In genomic region chr2:218260742-218261423, GRCh38 we compare ENCODE assay signal across 9 cellular contexts. TPM values are rescaled to one million over a fixed set of nuclear protein-coding genes. Genes with fewer than 3 reads are reported as not detected.
DNase-seq lines count a peak whose midpoint lies in the region; ATAC-seq and TF ChIP-seq lines count a peak whose summit lies in the region.
"Had no signal": no experiment of that assay in that cellular context is flagged by ENCODE, and none has a peak within 500 bp of the region (broad histone marks: within the 10 kb centered on the region; RNA-seq: fewer than 3 reads in every experiment).

Gene GPBAR1, plus strand, starts transcription at chr2:218261015. Its CDS starts 1,710 bp downstream, at chr2:218262725.

- peaks cover 8% of the 10 kb centered on the region for H3K36me3 Mint-ChIP-seq in activated naive CD8-positive, alpha-beta T cell treated with anti-CD3 and anti-CD28 coated beads for 36 hours

- no peak for ATAC-seq in esophagus mucosa

- peak within 1 kb of the TSS; percentile 13 for H3K27ac Mint-ChIP-seq in activated naive CD8-positive, alpha-beta T cell treated with anti-CD3 and anti-CD28 coated beads for 36 hours

- peak in 1 of 2 donors; percentile 27 for TF ChIP-seq RAD21 in liver (IDR thresholded peaks at IDR 0.05)

- peaks cover 26% of the 10 kb centered on the region for H3K4me1 Mint-ChIP-seq in activated naive CD8-positive, alpha-beta T cell treated with anti-CD3 and anti-CD28 coated beads for 36 hours

- no peak within 1 kb of the TSS for H3K4me3 Mint-ChIP-seq in activated naive CD8-positive, alpha-beta T cell treated with anti-CD3 and anti-CD28 coated beads for 36 hours

- no peaks in the 10 kb centered on the region for H3K27me3 Mint-ChIP-seq in activated naive CD8-positive, alpha-beta T cell treated with anti-CD3 and anti-CD28 coated beads for 36 hours

- WGBS in liver = 73% methylated on average over 10 of the region's 10 CpGs

- H3K9me3 ChIP-seq in liver (ENCODE audit: control insufficient read depth in 4 of 4, low read length in 3 of 4) (no peaks in the 10 kb centered on the region), stomach smooth muscle (ENCODE audit: control insufficient read depth in 2 of 2, low read length in 2 of 2) (no peaks in the 10 kb centered on the region)

- peaks cover 1 to 27% (median 14%) of the 10 kb centered on the region in 4 donors for H3K4me1 ChIP-seq in liver (ENCODE audit: control insufficient read depth in 4 of 4, insufficient read depth in 4 of 4, low read length in 3 of 4)
- H3K4me1 ChIP-seq in stomach smooth muscle (ENCODE audit: control insufficient read depth, insufficient read depth, low read length) = peaks cover 70% of the 10 kb centered on the region

- H3K27me3 ChIP-seq in liver (ENCODE audit: control insufficient read depth in 4 of 4, insufficient read depth in 4 of 4, low read length in 3 of 4) (no peaks in the 10 kb centered on the region), stomach smooth muscle (ENCODE audit: control insufficient read depth in 1 of 2, insufficient read depth in 2 of 2, low read length in 2 of 2) (no peaks in the 10 kb centered on the region)

- H3K4me3 ChIP-seq in liver (ENCODE audit: low read depth in 1 of 3, low read length in 3 of 3) (no peak within 1 kb of the TSS), stomach smooth muscle (ENCODE audit: low read length in 2 of 2) (peak within 1 kb of the TSS; percentile 36 to 61)

- H3K9ac ChIP-seq in liver (ENCODE audit: low read depth in 1 of 2, low read length in 2 of 2) = no peak within 1 kb of the TSS
- peak within 1 kb of the TSS; percentile 59 to 68 for H3K9ac ChIP-seq in stomach smooth muscle (ENCODE audit: low read length in 2 of 2)

- H3K9me3 Mint-ChIP-seq in activated naive CD8-positive, alpha-beta T cell treated with anti-CD3 and anti-CD28 coated beads for 36 hours = no peaks in the 10 kb centered on the region

- peak; percentile 49 for DNase-seq in DMS 273 (lab: John Stamatoyannopoulos, UW; ENCODE audit: unreplicated experiment)
- DNase-seq in DMS 273 treated with DMSO at 0.1 percent for 48 hours (lab: John Stamatoyannopoulos, UW) = no peak
- DNase-seq in activated naive CD8-positive, alpha-beta T cell treated with anti-CD3 and anti-CD28 coated beads for 36 hours = no peak
- no peak for DNase-seq in NK-92 (lab: John Stamatoyannopoulos, UW; ENCODE audit: unreplicated experiment)
- no peak for DNase-seq in NCI-H1694 treated with DMSO at 0.1 percent for 48 hours (lab: John Stamatoyannopoulos, UW)

- H3K27ac ChIP-seq in liver (ENCODE audit: low read depth in 1 of 2, low read length in 2 of 2) = peak within 1 kb of the TSS; percentile 26 to 59
- H3K27ac ChIP-seq in stomach smooth muscle (ENCODE audit: low read length) = peak within 1 kb of the TSS; percentile 96
- H3K27ac ChIP-seq: 22Rv1 had no signal

- no peak for TF ChIP-seq CTCF in liver (IDR thresholded peaks at IDR 0.05; ENCODE audit: low read depth, low read length, missing input control)

- H3K36me3 ChIP-seq in liver (ENCODE audit: control insufficient read depth in 4 of 4, insufficient read depth in 3 of 4, low read depth in 1 of 4, low read length in 3 of 4) (peaks cover 7 to 18% (median 8%) of the 10 kb centered on the region in 4 donors), stomach smooth muscle (ENCODE audit: control insufficient read depth in 2 of 2, insufficient read depth in 2 of 2, low read length in 2 of 2) (peaks cover 23% of the 10 kb centered on the region in 2 donors)

TF ChIP-seq in liver, 16 proteins besides CTCF, POLR2A, EP300 and RAD21:
- TF ChIP-seq HNF4A (conservative IDR thresholded peaks at IDR 0.05) = peak in 1 of 2 donors; percentile 23
- TF ChIP-seq HNF4G (IDR thresholded peaks at IDR 0.05) = no peak

RNA-seq across cellular contexts. Expression of gene GPBAR1, which starts in this region (rescaled TPM):
- total RNA-seq in activated naive CD8-positive, alpha-beta T cell treated with anti-CD3 and anti-CD28 coated beads for 36 hours = under 1 TPM; 0.24 to 0.58 TPM
- total RNA-seq in liver (1 to 10 TPM in 1 of 2 donors, under 1 TPM in 1; 0.42 to 1.4 TPM), esophagus mucosa (not detected)
- polyA plus RNA-seq in liver = 1 to 10 TPM; 2.1 to 2.7 TPM

Comparison
In these comparisons a context has a peak if more than half of its experiments do, and no peak if none do; other contexts are left out.
1. H3K4me3 ChIP-seq: peak in stomach smooth muscle (2 of 2); none in liver (0 of 3).
2. H3K9ac ChIP-seq: peak in stomach smooth muscle (2 of 2); none in liver (0 of 2).